Comparison of ENCODE assay signal across 32 cellular contexts in the genomic region with DNA sequence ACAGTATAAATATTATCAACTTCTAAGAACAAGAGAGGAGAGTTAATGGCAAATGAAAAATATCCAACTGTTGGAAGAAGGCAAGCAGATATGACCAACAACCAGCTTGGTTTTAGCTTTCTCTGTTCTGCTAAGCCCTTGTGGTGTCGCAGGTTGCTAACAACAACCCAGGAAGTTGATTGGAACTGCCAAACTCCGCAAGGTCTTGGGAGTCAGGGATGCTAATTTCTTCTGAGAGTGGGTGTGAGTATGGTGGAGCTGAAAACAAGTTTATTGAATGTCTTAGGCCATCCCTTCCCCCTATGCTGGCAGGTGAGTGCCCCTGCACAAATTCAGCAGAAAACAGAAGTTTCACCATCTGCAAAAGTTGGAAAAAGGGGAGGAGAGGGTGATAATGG. TPM values are rescaled to one million over a fixed set of nuclear protein-coding genes. Genes with fewer than 3 reads are reported as not detected.
DNase-seq lines count a peak whose midpoint lies in the region; ATAC-seq, FAIRE-seq and TF ChIP-seq lines count a peak whose summit lies in the region.
"Had no signal": no experiment of that assay in that cellular context is flagged by ENCODE, and none has a peak within 500 bp of the region (broad histone marks: within the 10 kb centered on the region; RNA-seq: fewer than 3 reads in every experiment).

No MANE protein-coding gene starts in this region.

- no peaks in the 10 kb centered on the region for H3K9me3 ChIP-seq in CD8-positive, alpha-beta T cell (ENCODE audit: low read length)
- H3K9me3 ChIP-seq in Panc1 (ENCODE audit: control insufficient read depth, insufficient read depth, low read depth, low read length), result no peaks in the 10 kb centered on the region
- H3K9me3 ChIP-seq: adrenal gland; BLaER1 treated with 17β-estradiol and CSF1 and Interleukin-3, amounts not matched to agents 10 nM and 100 nM; SJSA1; spleen; tibial nerve had no signal

- POLR2A ChIA-PET in CD8-positive, alpha-beta T cell (lab: Charles Lee), result interaction anchor here (0.6 to 1.2 kb wide), 2 partner anchors 35 to 116 kb away, joined by 3 read pairs; partner anchors contain the start of gene CLK1
- POLR2A ChIA-PET in Panc1 (lab: Charles Lee), result no interaction called here

- no peak for ATAC-seq in CD8-positive, alpha-beta T cell
- 0 out of 2 replicates have a peak, but pooled peaks have one; percentile 24 for ATAC-seq in Panc1
- ATAC-seq in left colon, result peak; percentile 8
- ATAC-seq: effector memory CD8-positive, alpha-beta T cell; left ventricle myocardium superior; T-cell had no signal

- CTCF ChIA-PET in CD8-positive, alpha-beta T cell (lab: Charles Lee), result no interaction called here
- CTCF ChIA-PET in Panc1 (lab: Charles Lee), result no interaction called here

- peaks cover 13% of the 10 kb centered on the region for H3K36me3 Mint-ChIP-seq in CD8-positive, alpha-beta T cell

- no peak overlapping the region for H3K27ac ChIP-seq in CD8-positive, alpha-beta T cell (ENCODE audit: low read depth, low read length)
- H3K27ac ChIP-seq in Panc1 (ENCODE audit: low read length), result no peak overlapping the region
- H3K27ac ChIP-seq: adrenal gland; BLaER1 treated with 17β-estradiol and CSF1 and Interleukin-3, amounts not matched to agents 10 nM and 100 nM; KMS-11; SJSA1; spleen; tibial nerve had no signal

- DNase-seq in CD8-positive, alpha-beta T cell, result no peak
- no peak for DNase-seq in GM12892 (ENCODE audit: insufficient read length)
- no peak for DNase-seq in Panc1 (ENCODE audit: low read depth, low spot score)
- no peak for DNase-seq in left colon
- no peak for DNase-seq in NCI-H69 (lab: John Stamatoyannopoulos, UW)
- no peak for DNase-seq in NCI-H187 treated with DMSO at 0.1 percent for 48 hours (lab: John Stamatoyannopoulos, UW)
- DNase-seq in NCI-H1436 treated with DMSO at 0.1 percent for 48 hours (lab: John Stamatoyannopoulos, UW), result no peak
- DNase-seq: activated B cell treated with CpG ODN at 0.5 μM for 24 hours; activated CD4-positive, alpha-beta T cell treated with anti-CD3 and anti-CD28 coated beads, Interleukin-2, amount 50 U/mL, for 1 hour; activated naive CD4-positive, alpha-beta T cell treated with Interleukin-2 at 50 U/mL for 16 hours; activated T-cell treated with anti-CD3 and anti-CD28 coated beads, Interleukin-2, amount 50 U/mL, for 48 hours; central memory CD4-positive, alpha-beta T cell; DMS79 treated with DMSO at 0.1 percent for 48 hours; effector memory CD8-positive, alpha-beta T cell; foreskin fibroblast; GDM1; islet precursor cell; left ventricle myocardium superior; NCI-H1436; NCI-H446; NCI-H774; posterior cingulate gyrus; right cardiac atrium; RPMI8226; spleen; T-cell had no signal

- intact Hi-C loops in CD8-positive, alpha-beta T cell (cut with DNase I, micrococcal nuclease), result no loop called here
- intact Hi-C loops in Panc1 (cut with micrococcal nuclease; ENCODE audit: unreplicated experiment), result no loop called here
- intact Hi-C loops in left colon (cut with DNase I, micrococcal nuclease), result no loop called here

- H3K9me3 Mint-ChIP-seq in CD8-positive, alpha-beta T cell, result no peaks in the 10 kb centered on the region
- H3K9me3 Mint-ChIP-seq: activated B cell treated with CpG ODN at 0.5 μM for 24 hours; effector memory CD8-positive, alpha-beta T cell; T-cell had no signal

- in situ Hi-C loops in Panc1 (cut with HindIII; ENCODE audit: low pct_unique_long_range_greater_than_20kb, low sequenced_read_pairs), result no loop called here

- FAIRE-seq in GM12892 (lab: Jason Lieb, UNC), result no peak
- FAIRE-seq: HTR-8/SVneo had no signal

- H3K27me3 Mint-ChIP-seq in CD8-positive, alpha-beta T cell (ENCODE audit: low read depth), result no peaks in the 10 kb centered on the region
- H3K27me3 Mint-ChIP-seq: activated B cell treated with CpG ODN at 0.5 μM for 24 hours; effector memory CD8-positive, alpha-beta T cell; T-cell had no signal

- no peaks in the 10 kb centered on the region for H3K36me3 ChIP-seq in CD8-positive, alpha-beta T cell (ENCODE audit: insufficient read depth, low read length)
- no peaks in the 10 kb centered on the region for H3K36me3 ChIP-seq in Panc1 (ENCODE audit: control insufficient read depth, insufficient read depth, low read length)
- H3K36me3 ChIP-seq: adrenal gland had no signal

- TF ChIP-seq POLR2A in GM12892 (IDR thresholded peaks at IDR 0.05; ENCODE audit: low read depth, low read length), result peak; percentile 24; the same call in 1 of the 2 replicates

- no peaks in the 10 kb centered on the region for H3K27me3 ChIP-seq in CD8-positive, alpha-beta T cell (ENCODE audit: insufficient read depth, low read length)
- no peaks in the 10 kb centered on the region for H3K27me3 ChIP-seq in Panc1 (ENCODE audit: control insufficient read depth, insufficient read depth, low read length)
- H3K27me3 ChIP-seq: adrenal gland; BLaER1 treated with 17β-estradiol and CSF1 and Interleukin-3, amounts not matched to agents 10 nM and 100 nM; SJSA1; spleen; tibial nerve had no signal

- no TSS peak for BruUV-seq in Panc1 (replicated peaks; lab: Mats Ljungman, UMichigan)

- H3K4me1 Mint-ChIP-seq in CD8-positive, alpha-beta T cell (ENCODE audit: low read depth), result peaks cover 3% of the 10 kb centered on the region
- H3K4me1 Mint-ChIP-seq: activated B cell treated with CpG ODN at 0.5 μM for 24 hours had no signal

- H3K4me1 ChIP-seq in CD8-positive, alpha-beta T cell (ENCODE audit: insufficient read depth, low read length), result no peaks in the 10 kb centered on the region
- H3K4me1 ChIP-seq in Panc1 (ENCODE audit: control insufficient read depth, insufficient read depth, low read length), result no peaks in the 10 kb centered on the region
- H3K4me1 ChIP-seq: SJSA1 had no signal

- peak overlapping the region; percentile 49 for H3K27ac Mint-ChIP-seq in CD8-positive, alpha-beta T cell
- H3K27ac Mint-ChIP-seq: activated B cell treated with CpG ODN at 0.5 μM for 24 hours, T-cell had no signal

- H3K4me3 Mint-ChIP-seq in CD8-positive, alpha-beta T cell, result no peak overlapping the region
- H3K4me3 Mint-ChIP-seq: activated B cell treated with CpG ODN at 0.5 μM for 24 hours; effector memory CD8-positive, alpha-beta T cell; T-cell had no signal

- no peak for TF ChIP-seq CTCF in CD8-positive, alpha-beta T cell (IDR thresholded peaks at IDR 0.05)
- TF ChIP-seq CTCF in Panc1 (IDR thresholded peaks at IDR 0.05), result no peak

- no peak overlapping the region for H3K4me3 ChIP-seq in CD8-positive, alpha-beta T cell (ENCODE audit: low read depth, low read length)
- H3K4me3 ChIP-seq in Panc1 (ENCODE audit: low read depth in 2 of 2, low read length in 2 of 2), result no peak overlapping the region
- H3K4me3 ChIP-seq: adrenal gland; BLaER1 treated with 17β-estradiol and CSF1 and Interleukin-3, amounts not matched to agents 10 nM and 100 nM; SJSA1; spleen; tibial nerve had no signal

RNA-seq across cellular contexts. Expression of gene BZW1, which starts 17.5 kb away (rescaled TPM):
- total RNA-seq in CD8-positive, alpha-beta T cell, result 100 to 1,000 TPM; 330 to 338 TPM
- 217 TPM for polyA plus RNA-seq in GM12892 (2012; ENCODE audit: missing spikeins)
- 247 TPM for total RNA-seq in Panc1 (2021; ENCODE audit: unreplicated experiment)
- polyA plus RNA-seq in Panc1 (2012; ENCODE audit: insufficient read length), result 142 TPM
- total RNA-seq in left colon, result 100 to 1,000 TPM; 211 to 240 TPM

RNA-seq across cellular contexts. Expression of gene CLK1, which starts 35.2 kb away (rescaled TPM):
- total RNA-seq in CD8-positive, alpha-beta T cell, result 1,000 to 10,000 TPM; 1,353 to 1,404 TPM
- polyA plus RNA-seq in GM12892 (2012; ENCODE audit: missing spikeins), result 76.6 TPM
- total RNA-seq in Panc1 (2021; ENCODE audit: unreplicated experiment) (46.6 TPM), left colon (10 to 100 TPM; 60.3 to 61.9 TPM)
- polyA plus RNA-seq in Panc1 (2012; ENCODE audit: insufficient read length), result 11.5 TPM

RNA-seq across cellular contexts. Expression of gene PPIL3, which starts 59.6 kb away (rescaled TPM):
- 10 to 100 TPM; 48.6 to 51.0 TPM for total RNA-seq in CD8-positive, alpha-beta T cell
- polyA plus RNA-seq in GM12892 (2012; ENCODE audit: missing spikeins), result 62.6 TPM
- total RNA-seq in Panc1 (2021; ENCODE audit: unreplicated experiment), result 12.2 TPM
- 7.7 TPM for polyA plus RNA-seq in Panc1 (2012; ENCODE audit: insufficient read length)
- total RNA-seq in left colon, result 10 to 100 TPM; 22.9 to 29.4 TPM

RNA-seq across cellular contexts. Expression of gene NIF3L1, which starts 59.9 kb away (rescaled TPM):
- total RNA-seq in CD8-positive, alpha-beta T cell, result 1 to 10 TPM; 3.8 to 4.9 TPM
- 26.4 TPM for polyA plus RNA-seq in GM12892 (2012; ENCODE audit: missing spikeins)
- total RNA-seq in Panc1 (2021; ENCODE audit: unreplicated experiment), result 37.4 TPM
- 28.4 TPM for polyA plus RNA-seq in Panc1 (2012; ENCODE audit: insufficient read length)
- total RNA-seq in left colon, result 10 to 100 TPM; 19.5 to 27.2 TPM

Comparison
In these comparisons a context has a peak if more than half of its experiments do, and no peak if none do; other contexts are left out.
1. RNA of gene CLK1, which starts 35.2 kb away (total RNA-seq): 1,353 to 1,404 TPM in CD8-positive, alpha-beta T cell; 60.3 to 61.9 TPM in left colon and 46.6 TPM in Panc1 (single experiment); every median in the first group is over 10 times any median in the second.